ENCODE assay signal across 9 cellular contexts in the genomic region with DNA sequence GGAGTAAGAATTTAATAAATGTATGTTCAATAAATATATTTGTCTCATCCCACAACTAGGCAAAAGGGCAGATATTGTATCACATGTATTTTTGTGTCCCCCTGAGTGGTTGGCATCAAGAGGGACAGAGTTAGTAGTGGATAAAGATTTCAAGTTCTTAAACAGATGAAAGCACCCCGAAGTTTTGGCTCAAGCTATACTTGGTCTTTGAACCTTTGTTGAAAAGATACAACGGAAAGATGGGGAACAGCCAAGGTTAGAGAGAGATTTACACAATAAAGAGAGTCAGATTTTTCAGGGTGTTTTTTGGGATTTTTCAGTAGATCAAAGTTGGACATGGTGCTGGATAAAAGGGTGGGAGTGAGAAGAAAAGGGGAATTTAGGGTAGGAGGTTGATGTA. TPM values are rescaled to one million over a fixed set of nuclear protein-coding genes. Genes with fewer than 3 reads are reported as not detected.
"Had no signal": no experiment of that assay in that cellular context is flagged by ENCODE, and none has a peak within 500 bp of the region (broad histone marks: within the 10 kb centered on the region; RNA-seq: fewer than 3 reads in every experiment).

No MANE protein-coding gene starts in this region.

- ATAC-seq: GM12878 had no signal

- H3K4me3 ChIP-seq: GM12878 had no signal

- DNase-seq: GDM1, GF-D8 had no signal

- FAIRE-seq: G401.6, GM12878, GM12891, GM12892, GM18507, GM19239 had no signal

RNA-seq across cellular contexts. Expression of a gene that starts 59.3 kb away (rescaled TPM):
- total RNA-seq: G401, GM12878 had no signal
